In the genomic region with DNA sequence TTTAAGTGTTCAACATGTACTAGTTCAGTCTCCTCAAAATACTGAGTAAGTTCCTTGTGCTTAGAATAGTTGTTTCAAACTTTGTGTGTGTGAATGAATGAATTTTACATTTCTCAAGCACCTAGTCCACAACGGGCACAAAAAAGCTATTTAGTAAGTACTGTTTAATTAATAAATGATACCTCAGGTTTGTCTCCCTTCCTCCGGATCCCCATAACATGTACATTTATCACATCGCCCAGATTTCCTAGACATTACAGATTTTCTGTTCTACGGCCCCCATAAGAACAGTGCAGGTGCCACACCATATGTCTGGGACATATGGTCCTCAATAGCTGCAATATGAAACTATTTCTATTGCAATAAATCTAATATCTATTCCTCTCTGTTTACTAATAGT, we compare ENCODE assay signal across 9 cellular contexts. TPM values are rescaled to one million over a fixed set of nuclear protein-coding genes. Genes with fewer than 3 reads are reported as not detected.
DNase-seq lines count a peak whose midpoint lies in the region; ATAC-seq and TF ChIP-seq lines count a peak whose summit lies in the region.
"Had no signal": no experiment of that assay in that cellular context is flagged by ENCODE, and none has a peak within 500 bp of the region (broad histone marks: within the 10 kb centered on the region; RNA-seq: fewer than 3 reads in every experiment).

No MANE protein-coding gene starts in this region.

- H3K36me3 ChIP-seq in left ventricle myocardium inferior (no peaks in the 10 kb centered on the region), heart right ventricle (peaks cover 0 to 16% (median 0%) of the 10 kb centered on the region in 9 donors), iPS-18a (ENCODE audit: control insufficient read depth, low read depth, low read length) (peaks cover 17% of the 10 kb centered on the region), upper lobe of right lung (no peaks in the 10 kb centered on the region), uterus (no peaks in the 10 kb centered on the region)

- intact Hi-C loops in left ventricle myocardium inferior (cut with micrococcal nuclease) (loop anchor here (5.0 kb wide), 3 partner anchors 207 to 337 kb away; no protein-coding TSS in a partner anchor), heart right ventricle (cut with DNase I) (loop anchor here in 9 of 10 donors (1.0 to 10.0 kb wide), 8 partner anchors 144 to 488 kb away; partner anchors contain the start of gene CD58 (in 8 of the 9)), upper lobe of right lung (cut with DNase I) (loop anchor here (10.0 kb wide), 1 partner anchor 334 kb away; no protein-coding TSS in a partner anchor), uterus (cut with DNase I; ENCODE audit: low total_unique reads) (loop anchor here (5.0 kb wide), 1 partner anchor 322 kb away; no protein-coding TSS in a partner anchor)

- TF ChIP-seq CTCF in left ventricle myocardium inferior (IDR thresholded peaks at IDR 0.05; ENCODE audit: borderline replicate concordance) (no peak), heart right ventricle (IDR thresholded peaks at IDR 0.05) (no peak), upper lobe of right lung (IDR thresholded peaks at IDR 0.05) (no peak), uterus (IDR thresholded peaks at IDR 0.05) (no peak)

- H3K27ac Mint-ChIP-seq in activated naive CD8-positive, alpha-beta T cell treated with anti-CD3 and anti-CD28 coated beads for 36 hours = no peak overlapping the region
- H3K27ac Mint-ChIP-seq: activated T-helper 17 cell treated with anti-CD3 and anti-CD28 coated beads, Interleukin-2, amount 50 U/mL, for 72 hours had no signal

- no peaks in the 10 kb centered on the region for H3K27me3 Mint-ChIP-seq in activated naive CD8-positive, alpha-beta T cell treated with anti-CD3 and anti-CD28 coated beads for 36 hours
- H3K27me3 Mint-ChIP-seq: activated T-helper 17 cell treated with anti-CD3 and anti-CD28 coated beads, Interleukin-2, amount 50 U/mL, for 72 hours had no signal

- no peak overlapping the region for H3K4me3 Mint-ChIP-seq in activated naive CD8-positive, alpha-beta T cell treated with anti-CD3 and anti-CD28 coated beads for 36 hours
- H3K4me3 Mint-ChIP-seq: activated T-helper 17 cell treated with anti-CD3 and anti-CD28 coated beads, Interleukin-2, amount 50 U/mL, for 72 hours had no signal

- TF ChIP-seq POLR2A in uterus (IDR thresholded peaks at IDR 0.05) = no peak

- 49 to 58% methylated on average over 4 of the region's 4 CpGs for WGBS in heart right ventricle, 2 donors

- H3K9me3 Mint-ChIP-seq in activated naive CD8-positive, alpha-beta T cell treated with anti-CD3 and anti-CD28 coated beads for 36 hours = no peaks in the 10 kb centered on the region
- H3K9me3 Mint-ChIP-seq: activated T-helper 17 cell treated with anti-CD3 and anti-CD28 coated beads, Interleukin-2, amount 50 U/mL, for 72 hours had no signal

- ATAC-seq in heart right ventricle (no peak), upper lobe of right lung (no peak), HG03520 (IDR thresholded peaks at IDR 0.05; ENCODE audit: unreplicated experiment) (no peak)

- peaks cover 39% of the 10 kb centered on the region for H3K4me1 Mint-ChIP-seq in activated naive CD8-positive, alpha-beta T cell treated with anti-CD3 and anti-CD28 coated beads for 36 hours

- H3K9ac ChIP-seq in iPS-18a (ENCODE audit: low read length) = peak overlapping the region; percentile 97

- no peaks in the 10 kb centered on the region for H3K9me3 ChIP-seq in left ventricle myocardium inferior (replicated peaks)
- H3K9me3 ChIP-seq in heart right ventricle = no peaks in the 10 kb centered on the region
- no peaks in the 10 kb centered on the region for H3K9me3 ChIP-seq in iPS-18a (ENCODE audit: control insufficient read depth, low read depth, low read length)
- no peaks in the 10 kb centered on the region for H3K9me3 ChIP-seq in upper lobe of right lung
- H3K9me3 ChIP-seq in uterus = no peaks in the 10 kb centered on the region

- H3K4me1 ChIP-seq in left ventricle myocardium inferior (peaks cover 20% of the 10 kb centered on the region), heart right ventricle (peaks cover 0 to 25% (median 9%) of the 10 kb centered on the region in 9 donors), iPS-18a (ENCODE audit: control insufficient read depth, low read depth, low read length) (peaks cover 10% of the 10 kb centered on the region), upper lobe of right lung (peaks cover 4% of the 10 kb centered on the region), uterus (peaks cover 0 to 5% of the 10 kb centered on the region in 2 donors)

- no peak for DNase-seq in left ventricle myocardium inferior
- no peak for DNase-seq in heart right ventricle
- DNase-seq in RKO (ENCODE audit: low spot score) = peak; percentile 20
- no peak for DNase-seq in upper lobe of right lung
- no peak for DNase-seq in uterus
- no peak for DNase-seq in activated naive CD8-positive, alpha-beta T cell treated with anti-CD3 and anti-CD28 coated beads for 36 hours

- peaks cover 45% of the 10 kb centered on the region for H3K36me3 Mint-ChIP-seq in activated naive CD8-positive, alpha-beta T cell treated with anti-CD3 and anti-CD28 coated beads for 36 hours

- H3K4me3 ChIP-seq in left ventricle myocardium inferior = peak overlapping the region; percentile 81
- H3K4me3 ChIP-seq in heart right ventricle = peak overlapping the region in 2 of 10 donors; percentile 73 to 81
- peak overlapping the region; percentile 94 for H3K4me3 ChIP-seq in iPS-18a (ENCODE audit: low read length)
- peak overlapping the region; percentile 84 for H3K4me3 ChIP-seq in upper lobe of right lung
- no peak overlapping the region for H3K4me3 ChIP-seq in uterus

- no peaks in the 10 kb centered on the region for H3K27me3 ChIP-seq in left ventricle myocardium inferior (ENCODE audit: low read depth)
- no peaks in the 10 kb centered on the region for H3K27me3 ChIP-seq in heart right ventricle
- H3K27me3 ChIP-seq in iPS-18a (ENCODE audit: control insufficient read depth, insufficient read depth, low read length) = no peaks in the 10 kb centered on the region
- no peaks in the 10 kb centered on the region for H3K27me3 ChIP-seq in upper lobe of right lung
- no peaks in the 10 kb centered on the region for H3K27me3 ChIP-seq in uterus

- H3K27ac ChIP-seq in left ventricle myocardium inferior (replicated peaks) (no peak overlapping the region), heart right ventricle (peak overlapping the region in 1 of 10 donors; percentile 64), iPS-18a (ENCODE audit: low read length) (peak overlapping the region; percentile 98), upper lobe of right lung (no peak overlapping the region), uterus (no peak overlapping the region)

RNA-seq across cellular contexts. Expression of gene TTF2, which starts 1.3 kb away (rescaled TPM):
- 6.4 TPM for total RNA-seq in left ventricle myocardium inferior
- total RNA-seq in heart right ventricle = 10 to 100 TPM in 5 of 10 donors, 1 to 10 TPM in 5; 5.0 to 19.0 (median 10.4) TPM
- 1 to 10 TPM; 2.0 to 3.0 TPM for polyA plus RNA-seq in heart right ventricle
- 14.8 TPM for total RNA-seq in upper lobe of right lung
- total RNA-seq in uterus = 10 to 100 TPM in 3 of 4 donors, 1 to 10 TPM in 1; 8.2 to 56.4 (median 17.0) TPM
- 100 to 1,000 TPM; 118 to 124 TPM for total RNA-seq in activated naive CD8-positive, alpha-beta T cell treated with anti-CD3 and anti-CD28 coated beads for 36 hours

RNA-seq across cellular contexts. Expression of gene CD101, which starts 57.2 kb away (rescaled TPM):
- 0.74 TPM for total RNA-seq in left ventricle myocardium inferior
- 1 to 10 TPM in 6 of 10 donors, under 1 TPM in 4; 0.30 to 2.3 (median 1.1) TPM for total RNA-seq in heart right ventricle
- 1 to 10 TPM in 1 of 2 donors, under 1 TPM in 1; 0.90 to 2.0 TPM for polyA plus RNA-seq in heart right ventricle
- 37.4 TPM for total RNA-seq in upper lobe of right lung
- total RNA-seq in uterus = 1 to 10 TPM in 3 of 4 donors, not detected in 1; 2.1 to 4.1 (median 2.6) TPM
- under 1 TPM; 0.12 to 0.47 TPM for total RNA-seq in activated naive CD8-positive, alpha-beta T cell treated with anti-CD3 and anti-CD28 coated beads for 36 hours

Comparison
In these comparisons a context has a peak if more than half of its experiments do, and no peak if none do; other contexts are left out.
1. H3K4me3 ChIP-seq: peak in left ventricle myocardium inferior (single experiment), iPS-18a (single experiment) and upper lobe of right lung (single experiment); none in uterus (0 of 2).